Comparison of ENCODE assay signal across 1 cellular context in genomic region chr7:27098493-27099223, GRCh38.
TF ChIP-seq lines count a peak whose summit lies in the region.

No MANE protein-coding gene starts in this region.

TF ChIP-seq in GM23338, 12 proteins besides CTCF, POLR2A, EP300 and RAD21:
- TF ChIP-seq EZH2phosphoT487 (IDR thresholded peaks at IDR 0.05; ENCODE audit: unreplicated experiment) (peak; percentile 54), ZNF331 (CRISPR knock-in tag; IDR thresholded peaks at IDR 0.05; ENCODE audit: low read depth) (no peak), EZH2 (IDR thresholded peaks at IDR 0.05; ENCODE audit: low read depth, unreplicated experiment) (peak; percentile 98)
